10 cellular contexts compared by ENCODE assay signal in the genomic region with DNA sequence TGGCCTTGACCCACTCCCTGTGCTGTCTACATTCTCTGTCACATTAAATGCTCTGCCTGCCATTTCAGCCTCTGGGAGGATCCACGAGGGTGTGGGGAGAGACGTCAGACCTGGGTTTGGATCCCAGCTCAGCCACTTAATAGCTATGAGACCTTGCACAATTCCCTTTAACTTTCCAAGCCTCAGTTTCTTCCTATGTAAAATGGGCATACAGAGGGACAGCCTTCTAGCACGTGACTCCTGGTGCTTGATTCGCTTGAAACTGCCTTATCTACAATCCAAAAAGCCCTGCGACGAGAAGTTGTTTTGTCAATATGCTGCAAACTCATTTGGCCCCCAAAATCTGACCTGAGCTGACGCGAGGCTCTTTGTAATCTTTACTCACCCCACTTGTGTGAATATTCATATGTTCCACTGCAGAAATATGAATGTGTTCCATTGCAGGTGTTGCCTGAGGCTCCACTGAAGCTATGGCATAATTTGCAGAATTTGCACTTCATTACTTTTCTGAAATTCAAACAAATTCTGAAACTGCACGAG. TPM values are rescaled to one million over a fixed set of nuclear protein-coding genes. Genes with fewer than 3 reads are reported as not detected.
A peak's percentile ranks its signal among the peaks of the same experiment; 100 is the strongest.
DNase-seq lines count a peak whose midpoint lies in the region; ATAC-seq and TF ChIP-seq lines count a peak whose summit lies in the region.
"Had no signal": no experiment of that assay in that cellular context is flagged by ENCODE, and none has a peak within 500 bp of the region (broad histone marks: within the 10 kb centered on the region; RNA-seq: fewer than 3 reads in every experiment).

No MANE protein-coding gene starts in this region.

- H3K4me3 ChIP-seq in subcutaneous abdominal adipose tissue (ENCODE audit: low read depth in 1 of 5, low read length in 5 of 5), result peak overlapping the region in 1 of 5 donors; percentile 16
- H3K4me3 ChIP-seq: vagina had no signal

- peak; percentile 32 to 39 for ATAC-seq in activated T-cell treated with anti-CD3 and anti-CD28 coated beads, Interleukin-2, amount 50 U/mL, for 4 hours
- ATAC-seq in GM21786 (IDR thresholded peaks at IDR 0.05; ENCODE audit: unreplicated experiment), result no peak

- H3K23me2 ChIP-seq in H9 (ENCODE audit: insufficient read length, low read depth, low read length, poor library complexity, severe bottlenecking), result no peaks in the 10 kb centered on the region

- no peaks in the 10 kb centered on the region for H4K20me1 ChIP-seq in H9 (ENCODE audit: control insufficient read depth, insufficient read depth, insufficient read length)

- H4K8ac ChIP-seq in H9 (replicated peaks; ENCODE audit: insufficient read length, low read depth, low read length), result no peak overlapping the region

- H4K5ac ChIP-seq in H9 (ENCODE audit: insufficient read length, low read depth, low read length), result no peak overlapping the region

- no peak overlapping the region for H2BK12ac ChIP-seq in H9 (ENCODE audit: insufficient read length, low read depth, low read length)

- WGBS in H9 (ENCODE audit: extremely low coverage, insufficient read length, low lambda C conversion rate), result no CpG with 5 or more reads among the region's 9 CpGs

- no peak overlapping the region for H2AFZ ChIP-seq in H9 (ENCODE audit: low read length)

- H3K9ac ChIP-seq in subcutaneous abdominal adipose tissue (ENCODE audit: low read length in 5 of 5), result peak overlapping the region in 1 of 5 donors; percentile 27
- H3K9ac ChIP-seq in H9 (ENCODE audit: extremely low read depth, insufficient read length, low read length), result no peak overlapping the region

- H3K4me1 Mint-ChIP-seq in activated T-cell treated with anti-CD3 and anti-CD28 coated beads, Interleukin-2, amount 50 U/mL, for 4 hours (ENCODE audit: low read depth), result peaks cover 89% of the 10 kb centered on the region
- H3K4me1 Mint-ChIP-seq in H9 (peaks cover 12 to 13% of the 10 kb centered on the region in 2 experiments), osteocyte (ENCODE audit: unreplicated experiment) (peaks cover 14% of the 10 kb centered on the region)

- CTCF ChIA-PET in RWPE1 (lab: Yijun Ruan, JAX), result interaction anchor here (0.6 to 1.1 kb wide), 4 partner anchors 13 to 235 kb away, joined by 3 read pairs; no protein-coding TSS in a partner anchor

- H2BK5ac ChIP-seq in H9 (ENCODE audit: insufficient read length, low read length), result no peak overlapping the region

- H3K4me2 ChIP-seq in H9 (ENCODE audit: insufficient read depth, insufficient read length, low read length), result no peak overlapping the region

- H2AK5ac ChIP-seq in H9 (ENCODE audit: insufficient read length, low read length), result no peak overlapping the region

- no peak overlapping the region for H2BK15ac ChIP-seq in H9 (ENCODE audit: low read depth, low read length)

- H3K27me3 ChIP-seq in subcutaneous abdominal adipose tissue (ENCODE audit: control insufficient read depth in 5 of 5, insufficient read depth in 4 of 5, low read length in 5 of 5) (no peaks in the 10 kb centered on the region), H9 (ENCODE audit: insufficient read depth, low read length) (no peaks in the 10 kb centered on the region)
- H3K27me3 ChIP-seq: vagina had no signal

- no peak overlapping the region for H3K23ac ChIP-seq in H9 (ENCODE audit: insufficient read length, low read depth, low read length)

- no peak overlapping the region for H2BK120ac ChIP-seq in H9 (ENCODE audit: low read depth, low read length, poor library complexity, severe bottlenecking)

- H4K91ac ChIP-seq in H9 (ENCODE audit: insufficient read length, low read depth, low read length), result no peak overlapping the region

- H3K9me3 Mint-ChIP-seq in activated T-cell treated with anti-CD3 and anti-CD28 coated beads, Interleukin-2, amount 50 U/mL, for 4 hours, result no peaks in the 10 kb centered on the region
- peaks cover 2 to 6% of the 10 kb centered on the region in 2 experiments; a peak in 1 of 5 replicates for H3K9me3 Mint-ChIP-seq in H9
- H3K9me3 Mint-ChIP-seq in osteocyte (ENCODE audit: unreplicated experiment), result no peaks in the 10 kb centered on the region

- DNase-seq in activated T-cell treated with anti-CD3 and anti-CD28 coated beads, Interleukin-2, amount 50 U/mL, for 4 hours, result no peak
- DNase-seq in activated T-cell treated with anti-CD3 and anti-CD28 coated beads, Interleukin-2, amount 50 U/mL, for 48 hours, result no peak
- DNase-seq in RWPE1 (ENCODE audit: low spot score) (no peak), epithelial cell of prostate (ENCODE audit: low read depth, low spot score) (no peak), H9 (no peak), osteocyte (ENCODE audit: extremely low spot score, unreplicated experiment) (no peak)
- DNase-seq: NCI-H510A had no signal

- POLR2A ChIA-PET in RWPE1 (lab: Yijun Ruan, JAX; ENCODE audit: low non-redundant PET), result no interaction called here

- H3K56ac ChIP-seq in H9 (ENCODE audit: insufficient read length, low read depth, low read length), result no peak overlapping the region

- no peaks in the 10 kb centered on the region for H3K36me3 Mint-ChIP-seq in activated T-cell treated with anti-CD3 and anti-CD28 coated beads, Interleukin-2, amount 50 U/mL, for 4 hours (ENCODE audit: insufficient read depth)
- peaks cover 0 to 5% (median 0%) of the 10 kb centered on the region in 3 experiments; a peak in 2 of 7 replicates for H3K36me3 Mint-ChIP-seq in H9 (ENCODE audit: insufficient read depth in 1 of 3, low read depth in 3 of 3)
- no peaks in the 10 kb centered on the region for H3K36me3 Mint-ChIP-seq in osteocyte (ENCODE audit: unreplicated experiment)

- no peak overlapping the region for H3K4ac ChIP-seq in H9 (ENCODE audit: low read depth, low read length)

- no peaks in the 10 kb centered on the region for H3K36me3 ChIP-seq in subcutaneous abdominal adipose tissue (ENCODE audit: control insufficient read depth in 5 of 5, insufficient read depth in 5 of 5, low read length in 5 of 5)
- H3K36me3 ChIP-seq: vagina had no signal

- no peak overlapping the region for H3K18ac ChIP-seq in H9 (ENCODE audit: insufficient read length, low read depth, low read length)

- H3K27ac Mint-ChIP-seq in H9 (no peak overlapping the region), osteocyte (ENCODE audit: unreplicated experiment) (no peak overlapping the region)

- TF ChIP-seq CTCF in RWPE1 (conservative IDR thresholded peaks at IDR 0.05; ENCODE audit: low read depth), result no peak
- no peak for TF ChIP-seq CTCF in H9 (conservative IDR thresholded peaks at IDR 0.05)
- TF ChIP-seq CTCF in osteocyte (IDR thresholded peaks at IDR 0.05), result no peak

- H3K14ac ChIP-seq in H9 (ENCODE audit: insufficient read depth, low read length), result no peak overlapping the region

- no peak overlapping the region for H3T11ph ChIP-seq in H9 (ENCODE audit: low read length)

- H2BK20ac ChIP-seq in H9 (ENCODE audit: low read depth, low read length, poor library complexity, severe bottlenecking), result no peak overlapping the region

- no peaks in the 10 kb centered on the region for H3K79me2 ChIP-seq in H9 (ENCODE audit: insufficient read depth, low read length)

- H3K27ac ChIP-seq in RWPE1 (peak overlapping the region; percentile 83), epithelial cell of prostate (peak overlapping the region; percentile 69), subcutaneous abdominal adipose tissue (ENCODE audit: low read depth, low read length) (peak overlapping the region; percentile 75), H9 (ENCODE audit: insufficient read length, low read depth, low read length) (no peak overlapping the region)
- H3K27ac ChIP-seq: vagina had no signal

- peaks cover 27 to 46% (median 36%) of the 10 kb centered on the region in 5 donors for H3K4me1 ChIP-seq in subcutaneous abdominal adipose tissue (ENCODE audit: control insufficient read depth in 5 of 5, insufficient read depth in 5 of 5, low read length in 5 of 5)
- no peaks in the 10 kb centered on the region for H3K4me1 ChIP-seq in H9 (ENCODE audit: insufficient read depth, low read length)

- H3K79me1 ChIP-seq in H9 (ENCODE audit: insufficient read depth, low read depth, low read length, poor library complexity, severe bottlenecking), result no peaks in the 10 kb centered on the region

- peak overlapping the region; percentile 33 for H3K4me3 Mint-ChIP-seq in activated T-cell treated with anti-CD3 and anti-CD28 coated beads, Interleukin-2, amount 50 U/mL, for 4 hours
- H3K4me3 Mint-ChIP-seq in H9, result no peak overlapping the region
- no peak overlapping the region for H3K4me3 Mint-ChIP-seq in osteocyte (ENCODE audit: unreplicated experiment)

- no peaks in the 10 kb centered on the region for H3K9me3 ChIP-seq in subcutaneous abdominal adipose tissue (ENCODE audit: control insufficient read depth in 5 of 5, low read length in 5 of 5)
- no peaks in the 10 kb centered on the region for H3K9me3 ChIP-seq in H9 (ENCODE audit: control insufficient read depth, low read depth, low read length)
- H3K9me3 ChIP-seq: vagina had no signal

- H3K27me3 Mint-ChIP-seq in activated T-cell treated with anti-CD3 and anti-CD28 coated beads, Interleukin-2, amount 50 U/mL, for 4 hours (ENCODE audit: low read depth), result peaks cover 8% of the 10 kb centered on the region
- H3K27me3 Mint-ChIP-seq in H9 (ENCODE audit: low read depth) (no peaks in the 10 kb centered on the region), osteocyte (ENCODE audit: unreplicated experiment) (peaks cover 5% of the 10 kb centered on the region)

RNA-seq across cellular contexts. Expression of a gene that starts 40.1 kb away (rescaled TPM):
- 1 to 10 TPM in 1 of 3 donors, under 1 TPM in 2; 0.66 to 1.1 (median 0.87) TPM for total RNA-seq in activated T-cell treated with anti-CD3 and anti-CD28 coated beads, Interleukin-2, amount 50 U/mL, for 4 hours
- total RNA-seq in H9 (2021) (1.7 and 2.0 TPM in 2 replicates), osteocyte (not detected in 2 replicates)
